In the genomic region with DNA sequence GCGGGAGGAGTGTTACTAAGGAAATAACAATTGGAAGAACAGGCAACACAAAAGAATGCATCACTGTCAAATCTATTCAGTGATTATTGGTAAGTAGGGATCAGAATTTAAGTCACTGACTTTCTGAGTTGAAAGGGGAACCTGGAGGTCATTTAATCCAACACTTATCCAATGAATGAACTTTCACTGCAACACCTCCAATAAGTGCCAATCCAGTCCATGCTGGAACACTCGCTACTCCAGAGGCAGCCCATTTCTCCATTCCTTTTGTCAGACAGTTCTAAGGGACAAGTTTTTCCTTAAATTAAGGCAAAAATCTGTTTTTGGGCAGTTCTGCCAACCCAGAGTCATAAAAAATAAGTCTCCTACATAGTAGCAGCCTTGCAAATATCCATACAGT, we compare ENCODE assay signal across 7 cellular contexts.
"Had no signal": no experiment of that assay in that cellular context is flagged by ENCODE, and none has a peak within 500 bp of the region (broad histone marks: within the 10 kb centered on the region; RNA-seq: fewer than 3 reads in every experiment).

No MANE protein-coding gene starts in this region.

- DNase-seq: GM23248, GOT3, H9, HCEC 1CT, IMR-90 had no signal

- H3K4me3 Mint-ChIP-seq: H9 had no signal

- H3K9me3 Mint-ChIP-seq: H9 had no signal

- H3K4me1 Mint-ChIP-seq: H9 had no signal

- H3K27ac ChIP-seq: GM23248, HL-60 had no signal

- H3K4me3 ChIP-seq: GM23248, K562 had no signal

- FAIRE-seq: K562 had no signal

- H2AFZ ChIP-seq: GM23248 had no signal

- H3K27ac Mint-ChIP-seq: H9 had no signal

- ATAC-seq: K562 had no signal

- H3K9ac ChIP-seq: GM23248 had no signal
